In genomic region chr14:47389520-47389919, GRCh38 we compare ENCODE assay signal across 13 cellular contexts.
"Had no signal": no experiment of that assay in that cellular context is flagged by ENCODE, and none has a peak within 500 bp of the region (broad histone marks: within the 10 kb centered on the region; RNA-seq: fewer than 3 reads in every experiment).

No MANE protein-coding gene starts in this region.

- H3K4me1 ChIP-seq: gastrocnemius medialis, spleen had no signal

- H3K4me3 ChIP-seq: gastrocnemius medialis, heart left ventricle, sigmoid colon, spleen had no signal

- DNase-seq: activated B cell treated with CpG ODN at 0.5 μM for 24 hours; activated CD4-positive, alpha-beta T cell treated with anti-CD3 and anti-CD28 coated beads, Interleukin-2, amount 10 ng/mL, durations not matched to agents 24 days and 14 days; activated naive CD4-positive, alpha-beta T cell; anterior cingulate cortex; erythroblast; gastrocnemius medialis; heart left ventricle; left ventricle myocardium superior; mesenchymal stem cell; natural killer cell; sigmoid colon; spleen; stimulated activated naive CD8-positive, alpha-beta T cell treated with anti-CD3 and anti-CD28 coated beads, Interleukin-15, amount 100 ng/mL, for 72 hours had no signal

- H3K9me3 ChIP-seq: gastrocnemius medialis, heart left ventricle, sigmoid colon, spleen had no signal

- ATAC-seq: gastrocnemius medialis; heart left ventricle; left ventricle myocardium superior; natural killer cell; stimulated activated naive CD8-positive, alpha-beta T cell treated with anti-CD3 and anti-CD28 coated beads, Interleukin-15, amount 100 ng/mL, for 72 hours had no signal

- H3K27me3 ChIP-seq: gastrocnemius medialis, heart left ventricle, sigmoid colon, spleen had no signal

- H3K27ac ChIP-seq: gastrocnemius medialis, heart left ventricle, sigmoid colon, spleen had no signal

- H3K36me3 ChIP-seq: gastrocnemius medialis, heart left ventricle, sigmoid colon, spleen had no signal
